9 cellular contexts compared by ENCODE assay signal in the genomic region with DNA sequence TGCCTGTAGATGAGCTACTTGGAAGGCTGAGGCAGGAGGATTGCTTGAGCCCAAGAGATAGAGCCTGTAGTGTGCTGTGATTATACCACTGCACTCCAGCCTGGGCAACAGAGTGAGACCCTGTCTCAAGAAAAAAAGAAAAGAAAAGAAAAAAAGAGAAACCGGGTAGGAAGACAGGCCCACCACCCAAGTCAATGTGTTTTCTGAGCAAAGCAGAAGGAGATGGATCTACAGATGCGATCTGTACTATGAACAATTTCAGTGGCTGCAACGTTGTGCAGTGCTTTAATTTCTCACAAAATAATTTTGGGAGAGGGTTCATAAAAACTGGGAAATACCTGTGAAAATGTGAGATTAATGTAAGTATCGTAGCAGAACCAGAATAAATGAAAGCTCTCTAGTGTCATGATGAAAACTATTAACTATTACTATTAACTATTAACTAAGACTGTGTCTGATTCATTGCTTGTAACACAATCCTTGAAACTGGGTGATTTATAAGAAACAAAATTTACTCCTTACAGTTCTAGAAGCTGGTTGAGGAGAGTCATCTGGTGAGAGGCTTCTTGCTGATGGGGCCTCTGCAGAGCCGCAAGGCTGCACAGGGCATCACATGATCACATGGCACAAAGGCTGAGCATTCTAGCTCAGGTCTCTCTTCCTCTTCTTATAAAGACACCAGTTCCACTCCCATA.
DNase-seq lines count a peak whose midpoint lies in the region; ATAC-seq and TF ChIP-seq lines count a peak whose summit lies in the region.
"Had no signal": no experiment of that assay in that cellular context is flagged by ENCODE, and none has a peak within 500 bp of the region (broad histone marks: within the 10 kb centered on the region; RNA-seq: fewer than 3 reads in every experiment).

No MANE protein-coding gene starts in this region.

- H3K27ac ChIP-seq in Panc1 (ENCODE audit: low read length) (peak overlapping the region; percentile 100), mesenchymal stem cell (ENCODE audit: low read length, poor library complexity, severe bottlenecking) (peak overlapping the region; percentile 99)

- DNase-seq in Panc1 (ENCODE audit: low read depth, low spot score) (no peak), mesenchymal stem cell (no peak), midbrain (lab: John Stamatoyannopoulos, UW) (no peak)
- DNase-seq in activated T-cell treated with anti-CD3 and anti-CD28 coated beads, Interleukin-2, amount 50 U/mL, for 48 hours, result no peak
- no peak for DNase-seq in stimulated activated naive CD4-positive, alpha-beta T cell treated with Interleukin-2 at 50 U/mL for 16 hours (lab: John Stamatoyannopoulos, UW)

- H3K27me3 ChIP-seq in Panc1 (ENCODE audit: control insufficient read depth, insufficient read depth, low read length), result no peaks in the 10 kb centered on the region
- no peaks in the 10 kb centered on the region for H3K27me3 ChIP-seq in mesenchymal stem cell (ENCODE audit: control insufficient read depth in 1 of 2, insufficient read depth in 1 of 2, low read length in 2 of 2)

- no TSS peak for BruUV-seq in Panc1 (replicated peaks; lab: Mats Ljungman, UMichigan)

- H3K4me2 ChIP-seq in mesenchymal stem cell (ENCODE audit: low read length, poor library complexity, severe bottlenecking), result peak overlapping the region; percentile 26

- in situ Hi-C loops in Panc1 (cut with HindIII; ENCODE audit: low pct_unique_long_range_greater_than_20kb, low sequenced_read_pairs), result no loop called here

- no peak for TF ChIP-seq CTCF in Panc1 (IDR thresholded peaks at IDR 0.05)

- H2BK12ac ChIP-seq in mesenchymal stem cell (ENCODE audit: low read length in 2 of 2), result peak overlapping the region; percentile 9 to 29

- no peak overlapping the region for H2AFZ ChIP-seq in mesenchymal stem cell (ENCODE audit: low read depth, low read length)

- peak overlapping the region; percentile 30 to 46 for H3K18ac ChIP-seq in mesenchymal stem cell (ENCODE audit: low read depth in 1 of 2, low read length in 2 of 2)

- peak overlapping the region in 1 of 2 experiments; percentile 49 for H3K4ac ChIP-seq in mesenchymal stem cell (ENCODE audit: low read depth in 1 of 2, low read length in 2 of 2)

- H3K79me1 ChIP-seq in mesenchymal stem cell (replicated peaks; ENCODE audit: low read length, poor library complexity, severe bottlenecking), result no peaks in the 10 kb centered on the region

- H3K23ac ChIP-seq in mesenchymal stem cell (ENCODE audit: low read length in 2 of 2), result no peak overlapping the region

- H3K4me3 ChIP-seq in Panc1 (ENCODE audit: low read depth in 2 of 2, low read length in 2 of 2) (no peak overlapping the region), mesenchymal stem cell (ENCODE audit: insufficient read depth in 1 of 2, low read depth in 1 of 2, low read length in 2 of 2) (peak overlapping the region in 1 of 2 experiments; percentile 8)
- H3K4me3 ChIP-seq: thoracic aorta had no signal

- POLR2A ChIA-PET in Panc1 (lab: Charles Lee), result no interaction called here

- H2AK5ac ChIP-seq in mesenchymal stem cell (ENCODE audit: low read length, severe bottlenecking), result peak overlapping the region; percentile 69

- WGBS in mesenchymal stem cell, result 94% methylated on average over 4 of the region's 5 CpGs

- no peak overlapping the region for H4K91ac ChIP-seq in mesenchymal stem cell (ENCODE audit: low read length)

- H3K36me3 ChIP-seq in Panc1 (ENCODE audit: control insufficient read depth, insufficient read depth, low read length) (no peaks in the 10 kb centered on the region), mesenchymal stem cell (ENCODE audit: control insufficient read depth in 1 of 2, insufficient read depth in 2 of 2, low read depth in 1 of 2, low read length in 2 of 2) (no peaks in the 10 kb centered on the region)
- H3K36me3 ChIP-seq: thoracic aorta had no signal

- peak overlapping the region; percentile 95 for H3K9ac ChIP-seq in mesenchymal stem cell (ENCODE audit: low read length)

- no peak overlapping the region for H4K8ac ChIP-seq in mesenchymal stem cell (ENCODE audit: low read length)

- H3K9me3 ChIP-seq in Panc1 (ENCODE audit: control insufficient read depth, insufficient read depth, low read depth, low read length), result no peaks in the 10 kb centered on the region; the same call in 1 of the 2 replicates
- no peaks in the 10 kb centered on the region for H3K9me3 ChIP-seq in mesenchymal stem cell (ENCODE audit: control insufficient read depth, low read length)
- H3K9me3 ChIP-seq: thoracic aorta had no signal

- intact Hi-C loops in Panc1 (cut with micrococcal nuclease; ENCODE audit: unreplicated experiment), result loop anchor here (5.0 kb wide), 1 partner anchor 41 kb away; no protein-coding TSS in a partner anchor

- peaks cover 50% of the 10 kb centered on the region for H3K4me1 ChIP-seq in Panc1 (ENCODE audit: control insufficient read depth, insufficient read depth, low read length)
- H3K4me1 ChIP-seq in mesenchymal stem cell (ENCODE audit: control insufficient read depth, insufficient read depth, low read depth, low read length), result peaks cover 9% of the 10 kb centered on the region

- no peak overlapping the region for H2BK120ac ChIP-seq in mesenchymal stem cell (ENCODE audit: low read depth, low read length)

- H3K14ac ChIP-seq in mesenchymal stem cell (ENCODE audit: low read length in 2 of 2), result peak overlapping the region in 1 of 2 experiments; percentile 26

- H2BK15ac ChIP-seq in mesenchymal stem cell (ENCODE audit: low read depth, poor library complexity, severe bottlenecking), result peak overlapping the region; percentile 44

- CTCF ChIA-PET in Panc1 (lab: Charles Lee), result no interaction called here

- H2BK5ac ChIP-seq in mesenchymal stem cell (ENCODE audit: low read depth, low read length, poor library complexity, severe bottlenecking), result peak overlapping the region; percentile 74

- ATAC-seq in GM18870 (IDR thresholded peaks at IDR 0.05; ENCODE audit: unreplicated experiment) (peak; percentile 65), HG02798 (IDR thresholded peaks at IDR 0.05; ENCODE audit: poor library complexity, unreplicated experiment) (peak; percentile 75), Panc1 (no peak), HG02678 (IDR thresholded peaks at IDR 0.05; ENCODE audit: unreplicated experiment) (no peak)

Comparison
In these comparisons a context has a peak if more than half of its experiments do, and no peak if none do; other contexts are left out.
1. ATAC-seq: peak in GM18870 (single experiment) and HG02798 (single experiment); none in Panc1 (single experiment) and HG02678 (single experiment).